24 cellular contexts compared by ENCODE assay signal in genomic region chr1:94642617-94643315, GRCh38.
DNase-seq lines count a peak whose midpoint lies in the region; ATAC-seq and TF ChIP-seq lines count a peak whose summit lies in the region.
"Had no signal": no experiment of that assay in that cellular context is flagged by ENCODE, and none has a peak within 500 bp of the region (broad histone marks: within the 10 kb centered on the region; RNA-seq: fewer than 3 reads in every experiment).

No MANE protein-coding gene starts in this region.

- H3K27me3 ChIP-seq in right cardiac atrium (ENCODE audit: control insufficient read depth, insufficient read depth) (no peaks in the 10 kb centered on the region), right atrium auricular region (no peaks in the 10 kb centered on the region), trophoblast cell (ENCODE audit: insufficient read depth, low read length) (no peaks in the 10 kb centered on the region)
- H3K27me3 ChIP-seq: BLaER1 treated with 17β-estradiol and CSF1 and Interleukin-3, amounts not matched to agents 10 nM and 100 nM; MG63; Peyer's patch; SJCRH30 had no signal

- no peak overlapping the region for H3K14ac ChIP-seq in trophoblast cell (ENCODE audit: low read length)

- no peak overlapping the region for H3K4me2 ChIP-seq in trophoblast cell (ENCODE audit: low read length)
- H3K4me2 ChIP-seq: A549; BLaER1 treated with 17β-estradiol and CSF1 and Interleukin-3, amounts not matched to agents 10 nM and 100 nM had no signal

- H2BK120ac ChIP-seq in trophoblast cell (ENCODE audit: insufficient read depth, low read length, poor library complexity), result no peak overlapping the region

- no peak overlapping the region for H2BK5ac ChIP-seq in trophoblast cell (ENCODE audit: low read depth, low read length, poor library complexity)

- no peak overlapping the region for H2AFZ ChIP-seq in trophoblast cell (ENCODE audit: insufficient read depth, low read length, poor library complexity)
- H2AFZ ChIP-seq: GM23248 had no signal

- no peak overlapping the region for H4K12ac ChIP-seq in trophoblast cell (ENCODE audit: low read depth, low read length)

- H3K36me3 ChIP-seq in right atrium auricular region, result no peaks in the 10 kb centered on the region
- H3K36me3 ChIP-seq in trophoblast cell (ENCODE audit: control insufficient read depth in 1 of 2, insufficient read depth in 2 of 2, low read length in 2 of 2), result no peaks in the 10 kb centered on the region
- H3K36me3 ChIP-seq: BLaER1 treated with 17β-estradiol and CSF1 and Interleukin-3, amounts not matched to agents 10 nM and 100 nM; MG63; Peyer's patch; SJCRH30 had no signal

- H3K18ac ChIP-seq in trophoblast cell (ENCODE audit: low read length), result no peak overlapping the region

- peaks cover 8% of the 10 kb centered on the region for H3K79me1 ChIP-seq in trophoblast cell (ENCODE audit: low read length)

- H3K9me3 ChIP-seq in right cardiac atrium (ENCODE audit: control insufficient read depth, low read length) (no peaks in the 10 kb centered on the region), right atrium auricular region (no peaks in the 10 kb centered on the region), trophoblast cell (ENCODE audit: insufficient read depth, low read depth, low read length) (no peaks in the 10 kb centered on the region)
- H3K9me3 ChIP-seq: A549, MG63, Peyer's patch, SJCRH30 had no signal

- no peak overlapping the region for H3K4ac ChIP-seq in trophoblast cell (ENCODE audit: low read depth, low read length)

- DNase-seq in right cardiac atrium (no peak), right atrium auricular region (ENCODE audit: low spot score) (no peak), epithelial cell of esophagus (ENCODE audit: low read depth) (peak; percentile 39), trophoblast cell (peak; percentile 82 to 86), iPS-NIHi11 (ENCODE audit: low spot score) (no peak), SW 1271 (lab: John Stamatoyannopoulos, UW) (no peak)
- no peak for DNase-seq in stimulated activated CD4-positive, alpha-beta T cell treated with anti-CD3 and anti-CD28 coated beads, Interleukin-4, amount 100 ng/mL, for 1 hour
- DNase-seq: AML-193; CD4-positive, alpha-beta T cell; DMS53; GM23248; H7; HFFc6; KG1; MG63; NCI-H1105 treated with DMSO at 0.1 percent for 48 hours; NCI-H146; NCI-H2029; NCI-H2227 treated with DMSO at 0.1 percent for 48 hours; Peyer's patch; SJCRH30 had no signal

- no peak overlapping the region for H3K9ac ChIP-seq in trophoblast cell (ENCODE audit: low read length)
- H3K9ac ChIP-seq: BLaER1 treated with 17β-estradiol and CSF1 and Interleukin-3, amounts not matched to agents 10 nM and 100 nM; GM23248 had no signal

- H4K91ac ChIP-seq in trophoblast cell (ENCODE audit: low read depth, low read length), result no peak overlapping the region

- H3K27ac ChIP-seq in right cardiac atrium (ENCODE audit: low read length) (no peak overlapping the region), right atrium auricular region (no peak overlapping the region), trophoblast cell (ENCODE audit: low read depth, low read length) (no peak overlapping the region)
- H3K27ac ChIP-seq: A549; BLaER1 treated with 17β-estradiol and CSF1 and Interleukin-3, amounts not matched to agents 10 nM and 100 nM; GM23248; SJCRH30 had no signal

- no peak overlapping the region for H3K4me3 ChIP-seq in right cardiac atrium (ENCODE audit: low read length)
- H3K4me3 ChIP-seq in right atrium auricular region, result no peak overlapping the region
- no peak overlapping the region for H3K4me3 ChIP-seq in epithelial cell of esophagus (ENCODE audit: low read length)
- peak overlapping the region; percentile 50 for H3K4me3 ChIP-seq in trophoblast cell (ENCODE audit: low read depth, low read length)
- H3K4me3 ChIP-seq: A549; BLaER1 treated with 17β-estradiol and CSF1 and Interleukin-3, amounts not matched to agents 10 nM and 100 nM; GM23248; MG63; Peyer's patch; SJCRH30 had no signal

- intact Hi-C loops in right cardiac atrium (cut with DNase I), result no loop called here

- H2AK5ac ChIP-seq in trophoblast cell (ENCODE audit: low read length), result no peak overlapping the region

- ATAC-seq in right cardiac atrium, result peak; percentile 29 to 44
- ATAC-seq: A549, SK-N-SH treated with all-trans-retinoic acid at 6 μM for 48 hours had no signal

- H4K8ac ChIP-seq in trophoblast cell (ENCODE audit: low read depth, low read length), result no peak overlapping the region

- 82% methylated on average over 6 of the region's 6 CpGs for WGBS in right cardiac atrium
- no CpG with 5 or more reads among the region's 6 CpGs for WGBS in trophoblast cell (ENCODE audit: extremely low coverage, insufficient coverage, insufficient read length)

- H3K23ac ChIP-seq in trophoblast cell (ENCODE audit: low read length), result no peak overlapping the region

- no peaks in the 10 kb centered on the region for H3K4me1 ChIP-seq in right cardiac atrium (ENCODE audit: control insufficient read depth, insufficient read depth, low read length)
- no peaks in the 10 kb centered on the region for H3K4me1 ChIP-seq in right atrium auricular region
- peaks cover 7 to 11% of the 10 kb centered on the region in 2 experiments for H3K4me1 ChIP-seq in trophoblast cell (ENCODE audit: control insufficient read depth in 1 of 2, insufficient read depth in 2 of 2, low read length in 2 of 2)
- H3K4me1 ChIP-seq: BLaER1 treated with 17β-estradiol and CSF1 and Interleukin-3, amounts not matched to agents 10 nM and 100 nM had no signal

- no peak overlapping the region for H2BK12ac ChIP-seq in trophoblast cell (ENCODE audit: low read length)

- H3K79me2 ChIP-seq in trophoblast cell (ENCODE audit: control insufficient read depth, insufficient read depth, low read length, poor library complexity), result no peaks in the 10 kb centered on the region

- no peak for TF ChIP-seq CTCF in right atrium auricular region (IDR thresholded peaks at IDR 0.05)
- TF ChIP-seq CTCF in epithelial cell of esophagus (IDR thresholded peaks at IDR 0.05; ENCODE audit: insufficient read depth, low read depth, low read length, missing control alignments), result no peak

Comparison
In these comparisons a context has a peak if more than half of its experiments do, and no peak if none do; other contexts are left out.
1. DNase-seq: peak in epithelial cell of esophagus (single experiment) and trophoblast cell (2 of 2); none in right cardiac atrium (0 of 3), right atrium auricular region (single experiment), stimulated activated CD4-positive, alpha-beta T cell treated with anti-CD3 and anti-CD28 coated beads, Interleukin-4, amount 100 ng/mL, for 1 hour (single experiment), iPS-NIHi11 (single experiment) and SW 1271 (0 of 2).